ENCODE assay signal across 29 cellular contexts in genomic region chr5:75931175-75931574, GRCh38.
"Had no signal": no experiment of that assay in that cellular context is flagged by ENCODE, and none has a peak within 500 bp of the region (broad histone marks: within the 10 kb centered on the region; RNA-seq: fewer than 3 reads in every experiment).

No MANE protein-coding gene starts in this region.

- H3K4me1 ChIP-seq: stomach, suprapubic skin, testis, thyroid gland, tibial artery, tibial nerve, transverse colon, upper lobe of left lung, upper lobe of right lung, uterus, vagina had no signal

- FAIRE-seq: urothelium cell line had no signal

- H3K27ac Mint-ChIP-seq: stimulated activated effector memory CD8-positive, alpha-beta T cell treated with anti-CD3 and anti-CD28 coated beads, Interleukin-12 subunit alpha, Interleukin-12 subunit beta, amount 100 ng/mL, for 72 hours; stimulated activated memory B cell treated with anti-CD40 and anti-IgM and Interleukin-4, amounts not matched to agents 10 μg/mL and 1 μg/mL and 100 μg/mL, for 72 hours; stimulated activated naive B cell treated with anti-CD40 and anti-IgM and Interleukin-4, amounts not matched to agents 10 μg/mL and 1 μg/mL and 100 μg/mL, for 72 hours; stimulated activated naive CD8-positive, alpha-beta T cell treated with anti-CD3 and anti-CD28 coated beads, Interleukin-15, amount 100 ng/mL, for 72 hours; stimulated activated naive CD8-positive, alpha-beta T cell treated with anti-CD3 and anti-CD28 coated beads, Interleukin-15, Interleukin-2, amounts not matched to agents 100 ng/mL and 50 ng/mL, for 24 hours; type B pancreatic cell had no signal

- H3K27me3 ChIP-seq: suprapubic skin, testis, thyroid gland, tibial artery, tibial nerve, transverse colon, upper lobe of left lung, upper lobe of right lung, uterus, vagina had no signal

- H3K4me3 Mint-ChIP-seq: stimulated activated effector memory CD8-positive, alpha-beta T cell treated with anti-CD3 and anti-CD28 coated beads, Interleukin-12 subunit alpha, Interleukin-12 subunit beta, amount 100 ng/mL, for 72 hours; stimulated activated memory B cell treated with anti-CD40 and anti-IgM and Interleukin-4, amounts not matched to agents 10 μg/mL and 1 μg/mL and 100 μg/mL, for 72 hours; stimulated activated naive B cell treated with anti-CD40 and anti-IgM and Interleukin-4, amounts not matched to agents 10 μg/mL and 1 μg/mL and 100 μg/mL, for 72 hours; stimulated activated naive CD8-positive, alpha-beta T cell treated with anti-CD3 and anti-CD28 coated beads, Interleukin-15, amount 100 ng/mL, for 72 hours; stimulated activated naive CD8-positive, alpha-beta T cell treated with anti-CD3 and anti-CD28 coated beads, Interleukin-15, Interleukin-2, amounts not matched to agents 100 ng/mL and 50 ng/mL, for 24 hours; type B pancreatic cell had no signal

- H3K4me3 ChIP-seq: stomach, suprapubic skin, testis, thoracic aorta, thyroid gland, tibial artery, tibial nerve, transverse colon, upper lobe of left lung, upper lobe of right lung, uterus, vagina had no signal

- H3K27ac ChIP-seq: stomach, suprapubic skin, testis, thoracic aorta, thyroid gland, tibial artery, tibial nerve, transverse colon, upper lobe of left lung, upper lobe of right lung, uterus, vagina had no signal

- H3K36me3 ChIP-seq: stomach, suprapubic skin, thoracic aorta, thyroid gland, tibial artery, tibial nerve, transverse colon, upper lobe of left lung, upper lobe of right lung, uterus, vagina had no signal

- H3K4me1 Mint-ChIP-seq: stimulated activated effector memory CD8-positive, alpha-beta T cell treated with anti-CD3 and anti-CD28 coated beads, Interleukin-12 subunit alpha, Interleukin-12 subunit beta, amount 100 ng/mL, for 72 hours; stimulated activated memory B cell treated with anti-CD40 and anti-IgM and Interleukin-4, amounts not matched to agents 10 μg/mL and 1 μg/mL and 100 μg/mL, for 72 hours; stimulated activated naive B cell treated with anti-CD40 and anti-IgM and Interleukin-4, amounts not matched to agents 10 μg/mL and 1 μg/mL and 100 μg/mL, for 72 hours; stimulated activated naive CD8-positive, alpha-beta T cell treated with anti-CD3 and anti-CD28 coated beads, Interleukin-15, amount 100 ng/mL, for 72 hours had no signal

- H3K9me3 ChIP-seq: stomach, suprapubic skin, testis, thoracic aorta, thyroid gland, tibial artery, tibial nerve, transverse colon, upper lobe of left lung, upper lobe of right lung, uterus, vagina had no signal

- DNase-seq: stimulated activated CD4-positive, alpha-beta T cell treated with anti-CD3 and anti-CD28 coated beads, Interleukin-2, amount 100 ng/mL, for 48 hours; stimulated activated CD4-positive, alpha-beta T cell treated with anti-CD3 and anti-CD28 coated beads, Interleukin-4, amount 100 ng/mL, for 1 hour; stimulated activated CD4-positive, alpha-beta T cell treated with anti-CD3 and anti-CD28 coated beads, Interleukin-4, amount 100 ng/mL, for 24 hours; stimulated activated CD4-positive, alpha-beta T cell treated with anti-CD3 and anti-CD28 coated beads, Interleukin-4, amount 100 ng/mL, for 4 hours; stimulated activated CD8-positive, alpha-beta memory T cell treated with anti-CD3 and anti-CD28 coated beads, Interleukin-4, amount 100 ng/mL, for 48 hours; stimulated activated naive B cell treated with anti-CD40 and anti-IgM and Interleukin-4, amounts not matched to agents 10 μg/mL and 1 μg/mL and 100 μg/mL, for 72 hours; stimulated activated naive CD4-positive, alpha-beta T cell; stimulated activated naive CD4-positive, alpha-beta T cell treated with Interleukin-2 at 50 U/mL for 16 hours; stimulated activated naive CD8-positive, alpha-beta T cell treated with anti-CD3 and anti-CD28 coated beads, Interleukin-15, amount 100 ng/mL, for 72 hours; stimulated activated naive CD8-positive, alpha-beta T cell treated with anti-CD3 and anti-CD28 coated beads, Interleukin-15, Interleukin-2, amounts not matched to agents 100 U/mL and 50 U/mL, for 24 hours; stomach; substantia nigra; testis; thyroid gland; tibial artery; transverse colon; trophoblast cell; upper lobe of left lung; upper lobe of right lung; uterus had no signal

- H3K9me3 Mint-ChIP-seq: stimulated activated effector memory CD8-positive, alpha-beta T cell treated with anti-CD3 and anti-CD28 coated beads, Interleukin-12 subunit alpha, Interleukin-12 subunit beta, amount 100 ng/mL, for 72 hours; stimulated activated naive CD8-positive, alpha-beta T cell treated with anti-CD3 and anti-CD28 coated beads, Interleukin-15, amount 100 ng/mL, for 72 hours; stimulated activated naive CD8-positive, alpha-beta T cell treated with anti-CD3 and anti-CD28 coated beads, Interleukin-15, Interleukin-2, amounts not matched to agents 100 ng/mL and 50 ng/mL, for 24 hours; type B pancreatic cell had no signal

- ATAC-seq: stimulated activated effector memory CD8-positive, alpha-beta T cell treated with anti-CD3 and anti-CD28 coated beads, Interleukin-12 subunit alpha, Interleukin-12 subunit beta, amount 100 ng/mL, for 72 hours; stimulated activated memory B cell treated with anti-CD40 and anti-IgM and Interleukin-4, amounts not matched to agents 10 μg/mL and 1 μg/mL and 100 μg/mL, for 72 hours; stimulated activated naive B cell treated with anti-CD40 and anti-IgM and Interleukin-4, amounts not matched to agents 10 μg/mL and 1 μg/mL and 100 μg/mL, for 72 hours; stimulated activated naive CD8-positive, alpha-beta T cell treated with anti-CD3 and anti-CD28 coated beads, Interleukin-15, amount 100 ng/mL, for 72 hours; stimulated activated naive CD8-positive, alpha-beta T cell treated with anti-CD3 and anti-CD28 coated beads, Interleukin-15, Interleukin-2, amounts not matched to agents 100 U/mL and 50 U/mL, for 24 hours; upper lobe of right lung had no signal

- H3K36me3 Mint-ChIP-seq: stimulated activated effector memory CD8-positive, alpha-beta T cell treated with anti-CD3 and anti-CD28 coated beads, Interleukin-12 subunit alpha, Interleukin-12 subunit beta, amount 100 ng/mL, for 72 hours; stimulated activated memory B cell treated with anti-CD40 and anti-IgM and Interleukin-4, amounts not matched to agents 10 μg/mL and 1 μg/mL and 100 μg/mL, for 72 hours; stimulated activated naive B cell treated with anti-CD40 and anti-IgM and Interleukin-4, amounts not matched to agents 10 μg/mL and 1 μg/mL and 100 μg/mL, for 72 hours; type B pancreatic cell had no signal
